In the genomic region with DNA sequence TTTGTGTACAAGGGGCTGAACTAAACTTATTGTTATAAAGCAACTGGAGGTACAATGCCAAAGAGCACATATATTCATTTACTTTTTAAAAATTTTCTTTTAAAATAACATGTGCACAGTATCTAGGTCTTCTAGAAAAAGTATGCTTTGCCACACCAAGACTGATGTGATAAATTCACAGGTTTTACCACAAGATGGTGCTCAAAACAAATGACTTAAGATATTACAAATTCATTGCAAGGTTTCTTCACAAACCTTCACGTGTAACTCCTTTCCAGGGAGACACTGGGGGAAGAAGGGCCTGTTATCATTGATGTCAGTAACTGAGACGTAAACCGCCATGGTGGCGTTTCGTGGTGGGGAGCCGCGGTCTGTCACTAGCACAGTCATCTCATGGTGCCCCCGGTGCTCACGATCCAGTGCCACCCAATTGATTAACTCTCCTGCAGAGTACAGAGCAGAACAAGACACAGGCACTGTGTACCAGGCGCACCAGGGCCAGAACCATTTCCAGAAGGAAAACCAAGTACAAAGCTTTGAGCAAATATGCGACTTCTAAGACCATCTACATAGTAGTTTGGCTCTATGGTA, we compare ENCODE assay signal across 9 cellular contexts.
DNase-seq lines count a peak whose midpoint lies in the region; ATAC-seq and TF ChIP-seq lines count a peak whose summit lies in the region.
"Had no signal": no experiment of that assay in that cellular context is flagged by ENCODE, and none has a peak within 500 bp of the region (broad histone marks: within the 10 kb centered on the region; RNA-seq: fewer than 3 reads in every experiment).

No MANE protein-coding gene starts in this region.

- DNase-seq in NCI-H82 (lab: John Stamatoyannopoulos, UW) = peak; percentile 22
- DNase-seq in NCI-H82 treated with DMSO at 0.1 percent for 48 hours (lab: John Stamatoyannopoulos, UW; ENCODE audit: unreplicated experiment) = no peak
- DNase-seq in Panc1 (ENCODE audit: low read depth, low spot score) = no peak
- peak; percentile 3 to 53 for DNase-seq in foreskin fibroblast
- no peak for DNase-seq in tibial artery
- DNase-seq in activated naive CD4-positive, alpha-beta T cell (lab: John Stamatoyannopoulos, UW) = no peak
- no peak for DNase-seq in left colon
- DNase-seq in SHP77 (lab: John Stamatoyannopoulos, UW) = no peak
- DNase-seq: stimulated activated CD4-positive, alpha-beta T cell treated with anti-CD3 and anti-CD28 coated beads, Interleukin-1b, Interleukin-23, amount 100 ng/mL, for 48 hours had no signal

- POLR2A ChIA-PET in Panc1 (lab: Charles Lee) = no interaction called here

- H3K36me3 ChIP-seq in Panc1 (ENCODE audit: control insufficient read depth, insufficient read depth, low read length) (no peaks in the 10 kb centered on the region), tibial artery (no peaks in the 10 kb centered on the region)

- TF ChIP-seq CTCF in Panc1 (IDR thresholded peaks at IDR 0.05) = peak; percentile 37; the same call in 1 of the 2 replicates
- peak; percentile 9 for TF ChIP-seq CTCF in foreskin fibroblast (IDR thresholded peaks at IDR 0.05; ENCODE audit: low read depth, low read length)
- peak; percentile 17 to 27 for TF ChIP-seq CTCF in tibial artery (IDR thresholded peaks at IDR 0.05)

- H3K4me1 ChIP-seq in Panc1 (ENCODE audit: control insufficient read depth, insufficient read depth, low read length) (no peaks in the 10 kb centered on the region), tibial artery (peaks cover 0 to 10% (median 8%) of the 10 kb centered on the region in 4 donors)

- CTCF ChIA-PET in Panc1 (lab: Charles Lee) = no interaction called here

- intact Hi-C loops in Panc1 (cut with micrococcal nuclease; ENCODE audit: unreplicated experiment) = loop anchor here (10.0 kb wide), 1 partner anchor 175 kb away; no protein-coding TSS in a partner anchor
- intact Hi-C loops in tibial artery (cut with DNase I; ENCODE audit: low total_unique reads) = no loop called here
- intact Hi-C loops in left colon (cut with DNase I, micrococcal nuclease) = no loop called here

- H3K4me3 ChIP-seq in Panc1 (ENCODE audit: low read depth in 2 of 2, low read length in 2 of 2) (no peak overlapping the region), foreskin fibroblast (ENCODE audit: low read depth in 1 of 2, low read length in 2 of 2) (no peak overlapping the region), tibial artery (no peak overlapping the region)

- H3K27ac ChIP-seq in Panc1 (ENCODE audit: low read length) = no peak overlapping the region
- H3K27ac ChIP-seq in tibial artery = no peak overlapping the region

- ATAC-seq in Panc1 (no peak), left colon (no peak)

- H3K9me3 ChIP-seq in Panc1 (ENCODE audit: control insufficient read depth, insufficient read depth, low read depth, low read length) (no peaks in the 10 kb centered on the region), tibial artery (no peaks in the 10 kb centered on the region)

- no peaks in the 10 kb centered on the region for H3K27me3 ChIP-seq in Panc1 (ENCODE audit: control insufficient read depth, insufficient read depth, low read length)
- peaks cover 0 to 34% of the 10 kb centered on the region in 2 donors for H3K27me3 ChIP-seq in tibial artery

- no TSS peak for BruUV-seq in Panc1 (replicated peaks; lab: Mats Ljungman, UMichigan)

- in situ Hi-C loops in Panc1 (cut with HindIII; ENCODE audit: low pct_unique_long_range_greater_than_20kb, low sequenced_read_pairs) = no loop called here

Comparison
In these comparisons a context has a peak if more than half of its experiments do, and no peak if none do; other contexts are left out.
1. DNase-seq: peak in NCI-H82 (single experiment) and foreskin fibroblast (2 of 2); none in NCI-H82 treated with DMSO at 0.1 percent for 48 hours (single experiment), Panc1 (single experiment), tibial artery (0 of 2), activated naive CD4-positive, alpha-beta T cell (0 of 4), left colon (0 of 2) and SHP77 (0 of 2).
2. Peak in every context shown above with its lines, with median percentiles within 50 percentile points of each other: CTCF ChIP-seq.